In genomic region chr15:51623386-51623938, GRCh38 we compare ENCODE assay signal across 8 cellular contexts. TPM values are rescaled to one million over a fixed set of nuclear protein-coding genes. Genes with fewer than 3 reads are reported as not detected.
DNase-seq lines count a peak whose midpoint lies in the region; ATAC-seq and TF ChIP-seq lines count a peak whose summit lies in the region.

No MANE protein-coding gene starts in this region.

- no peaks in the 10 kb centered on the region for H3K9me3 ChIP-seq in heart right ventricle
- H3K9me3 ChIP-seq in parathyroid adenoma (ENCODE audit: control insufficient read depth, low read length): no peaks in the 10 kb centered on the region

- no peaks in the 10 kb centered on the region for H3K27me3 ChIP-seq in heart right ventricle
- no peaks in the 10 kb centered on the region for H3K27me3 ChIP-seq in parathyroid adenoma (ENCODE audit: control insufficient read depth, insufficient read depth, low read length)

- H3K27ac ChIP-seq in heart right ventricle (peak overlapping the region in 7 of 10 donors; percentile 66 to 97 (median 81)), epithelial cell of prostate (peak overlapping the region; percentile 50), parathyroid adenoma (peak overlapping the region; percentile 77)

- ATAC-seq in heart right ventricle (no peak), left cardiac atrium (no peak), GM21825 (IDR thresholded peaks at IDR 0.05; ENCODE audit: unreplicated experiment) (no peak), GM18861 (IDR thresholded peaks at IDR 0.05; ENCODE audit: unreplicated experiment) (no peak)

- H3K4me2 ChIP-seq in parathyroid adenoma (ENCODE audit: low read length): peak overlapping the region; percentile 95

- WGBS in heart right ventricle, 2 donors: 18 to 21% methylated on average over 8 of the region's 8 CpGs

- H2AFZ ChIP-seq in parathyroid adenoma: peak overlapping the region; percentile 91

- no peak overlapping the region for H3K9ac ChIP-seq in parathyroid adenoma

- H3K79me2 ChIP-seq in parathyroid adenoma: peaks cover 13% of the 10 kb centered on the region

- DNase-seq in heart right ventricle: no peak
- no peak for DNase-seq in left cardiac atrium
- peak; percentile 63 for DNase-seq in SIG-M5 (lab: John Stamatoyannopoulos, UW)
- DNase-seq in epithelial cell of prostate (ENCODE audit: low read depth, low spot score): no peak
- DNase-seq in NCI-H774 (lab: John Stamatoyannopoulos, UW): no peak

- H3K36me3 ChIP-seq in heart right ventricle (no peaks in the 10 kb centered on the region), parathyroid adenoma (ENCODE audit: control insufficient read depth, insufficient read depth, low read length) (no peaks in the 10 kb centered on the region)

- H3K4me1 ChIP-seq in heart right ventricle (peaks cover 0 to 31% (median 11%) of the 10 kb centered on the region in 9 donors), parathyroid adenoma (peaks cover 3% of the 10 kb centered on the region)

- TF ChIP-seq CTCF in heart right ventricle (IDR thresholded peaks at IDR 0.05): no peak
- TF ChIP-seq CTCF in parathyroid adenoma (IDR thresholded peaks at IDR 0.05): no peak

- H3K4me3 ChIP-seq in heart right ventricle: peak overlapping the region; percentile 56 to 94 (median 84)
- peak overlapping the region; percentile 78 for H3K4me3 ChIP-seq in parathyroid adenoma (ENCODE audit: low read depth, low read length)

- intact Hi-C loops in heart right ventricle (cut with DNase I) (no loop called here), left cardiac atrium (cut with DNase I) (no loop called here)

RNA-seq across cellular contexts. Expression of gene DMXL2, which starts 0.9 kb away (rescaled TPM):
- total RNA-seq in heart right ventricle (10 to 100 TPM in 1 of 10 donors, 1 to 10 TPM in 9; 4.5 to 18.6 (median 6.9) TPM), left cardiac atrium (10 to 100 TPM; 11.3 to 17.6 TPM)
- 1 to 10 TPM; 6.6 to 9.4 TPM for polyA plus RNA-seq in heart right ventricle

RNA-seq across cellular contexts. Expression of gene SCG3, which starts 57.8 kb away (rescaled TPM):
- total RNA-seq in heart right ventricle: under 1 TPM in 1 of 10 donors, not detected in 9; 0.13 TPM
- under 1 TPM in 1 of 2 donors, not detected in 1; 0.04 TPM for polyA plus RNA-seq in heart right ventricle
- total RNA-seq in left cardiac atrium: under 1 TPM in 1 of 2 donors, not detected in 1; 0.15 TPM
